Comparison of ENCODE assay signal across 8 cellular contexts in genomic region chr13:50124536-50125305, GRCh38.
A peak's percentile ranks its signal among the peaks of the same experiment; 100 is the strongest.
DNase-seq lines count a peak whose midpoint lies in the region; ATAC-seq and TF ChIP-seq lines count a peak whose summit lies in the region.

No MANE protein-coding gene starts in this region.

- no peak overlapping the region for H3K27ac Mint-ChIP-seq in WTC11
- peak overlapping the region; percentile 82 for H3K27ac Mint-ChIP-seq in central memory CD8-positive, alpha-beta T cell (ENCODE audit: low read depth)

- peaks cover 82% of the 10 kb centered on the region for H3K27me3 Mint-ChIP-seq in WTC11 (ENCODE audit: low read depth)
- peaks cover 38% of the 10 kb centered on the region for H3K27me3 Mint-ChIP-seq in central memory CD8-positive, alpha-beta T cell

- peaks cover 32% of the 10 kb centered on the region for H3K79me2 ChIP-seq in KMS-11 (ENCODE audit: insufficient read depth, low read depth)

- H3K4me1 ChIP-seq in KMS-11 (ENCODE audit: low read depth, poor library complexity, severe bottlenecking), result peaks cover 24% of the 10 kb centered on the region

- H3K27me3 ChIP-seq in KMS-11 (ENCODE audit: insufficient read depth, low read depth), result no peaks in the 10 kb centered on the region

- H3K9me3 Mint-ChIP-seq in WTC11, result no peaks in the 10 kb centered on the region
- H3K9me3 Mint-ChIP-seq in central memory CD8-positive, alpha-beta T cell, result no peaks in the 10 kb centered on the region

- peak overlapping the region; percentile 95 for H3K9ac ChIP-seq in KMS-11

- H3K36me3 Mint-ChIP-seq in WTC11, result no peaks in the 10 kb centered on the region
- peaks cover 41% of the 10 kb centered on the region for H3K36me3 Mint-ChIP-seq in central memory CD8-positive, alpha-beta T cell (ENCODE audit: insufficient read depth)

- DNase-seq in Daoy (ENCODE audit: low read depth) (peak; percentile 54), WTC11 (ENCODE audit: low spot score) (peak; percentile 68), left kidney (ENCODE audit: low read depth, low spot score) (peak; percentile 84), mesenteric fat pad (ENCODE audit: low spot score) (no peak)
- DNase-seq in central memory CD8-positive, alpha-beta T cell (ENCODE audit: low spot score in 2 of 2), result peak; percentile 80 to 92
- DNase-seq in stimulated activated CD4-positive, alpha-beta T cell treated with anti-CD3 and anti-CD28 coated beads, Interleukin-4, amount 100 ng/mL, for 24 hours, result peak; percentile 92

- H2AFZ ChIP-seq in KMS-11 (ENCODE audit: low read depth), result peak overlapping the region; percentile 41

- H3K4me2 ChIP-seq in KMS-11, result peak overlapping the region; percentile 21; the same call in 1 of the 2 replicates

- no peaks in the 10 kb centered on the region for H4K20me1 ChIP-seq in KMS-11 (ENCODE audit: insufficient read depth)

- no peak overlapping the region for H3K4me3 ChIP-seq in KMS-11 (IDR thresholded peaks at IDR 0.05; ENCODE audit: insufficient read depth, low read depth, low read length)

- H3K27ac ChIP-seq in KMS-11, result peak overlapping the region; percentile 96

- POLR2A ChIA-PET in WTC11 (lab: Charles Lee), result interaction anchor here (0.6 to 3.6 kb wide), 6 partner anchors 10 to 127 kb away, joined by 3 to 32 read pairs (median 3); partner anchors contain the start of gene TRIM13

- ATAC-seq in GM21723 (IDR thresholded peaks at IDR 0.05; ENCODE audit: unreplicated experiment) (peak; percentile 36), WTC11 (peak; percentile 19)
- ATAC-seq in central memory CD8-positive, alpha-beta T cell (replicated peaks; ENCODE audit: extremely low read depth, poor library complexity, severe bottlenecking), result no peak

- peak overlapping the region; percentile 65 for H3K4me3 Mint-ChIP-seq in WTC11
- H3K4me3 Mint-ChIP-seq in central memory CD8-positive, alpha-beta T cell, result peak overlapping the region; percentile 80

- CTCF ChIA-PET in WTC11 (lab: Charles Lee), result interaction anchor here (0.7 to 6.3 kb wide), 9 partner anchors 9 to 787 kb away, joined by 5 to 49 read pairs (median 7); partner anchors contain the start of genes SPRYD7 and TRIM13

- H3K4me1 Mint-ChIP-seq in WTC11, result peaks cover 58% of the 10 kb centered on the region
- H3K4me1 Mint-ChIP-seq in central memory CD8-positive, alpha-beta T cell, result peaks cover 48% of the 10 kb centered on the region

- no peak for TF ChIP-seq CTCF in KMS-11 (conservative IDR thresholded peaks at IDR 0.05; ENCODE audit: low read depth, low read length)
- no peak for TF ChIP-seq CTCF in WTC11 (IDR thresholded peaks at IDR 0.05)

- no peaks in the 10 kb centered on the region for H3K36me3 ChIP-seq in KMS-11 (ENCODE audit: insufficient read depth)

TF ChIP-seq in WTC11, 78 proteins besides CTCF, POLR2A, EP300 and RAD21 (continues in another document):
- TF ChIP-seq ZNF396 (CRISPR knock-in tag; IDR thresholded peaks at IDR 0.05; ENCODE audit: borderline replicate concordance) (no peak), ZNF121 (CRISPR knock-in tag; IDR thresholded peaks at IDR 0.05) (no peak), AFF4 (CRISPR knock-in tag; IDR thresholded peaks at IDR 0.05; ENCODE audit: borderline replicate concordance) (no peak), ZNF281 (CRISPR knock-in tag; IDR thresholded peaks at IDR 0.05) (peak; percentile 75; the same call in 1 of the 2 replicates), ZNF138 (CRISPR knock-in tag; conservative IDR thresholded peaks at IDR 0.05) (no peak), SOX15 (CRISPR knock-in tag; IDR thresholded peaks at IDR 0.05) (no peak), KAT7 (CRISPR knock-in tag; IDR thresholded peaks at IDR 0.05; ENCODE audit: borderline replicate concordance) (0 out of 2 replicates have a peak, but pooled peaks have one; percentile 81), ARID4B (CRISPR knock-in tag; IDR thresholded peaks at IDR 0.05; ENCODE audit: borderline replicate concordance) (peak; percentile 85; the same call in 1 of the 2 replicates), TCF7 (CRISPR knock-in tag; IDR thresholded peaks at IDR 0.05; ENCODE audit: low read depth) (no peak; the same call in 1 of the 2 replicates), NR2C2 (CRISPR knock-in tag; IDR thresholded peaks at IDR 0.05) (no peak), ZNF317 (CRISPR knock-in tag; IDR thresholded peaks at IDR 0.05; ENCODE audit: borderline replicate concordance, low read depth) (0 out of 2 replicates have a peak, but pooled peaks have one; percentile 23), ZNF416 (CRISPR knock-in tag; IDR thresholded peaks at IDR 0.05) (no peak), ETV6 (CRISPR knock-in tag; IDR thresholded peaks at IDR 0.05) (no peak), HMGA2 (CRISPR knock-in tag; IDR thresholded peaks at IDR 0.05) (no peak)
